In the genomic region with DNA sequence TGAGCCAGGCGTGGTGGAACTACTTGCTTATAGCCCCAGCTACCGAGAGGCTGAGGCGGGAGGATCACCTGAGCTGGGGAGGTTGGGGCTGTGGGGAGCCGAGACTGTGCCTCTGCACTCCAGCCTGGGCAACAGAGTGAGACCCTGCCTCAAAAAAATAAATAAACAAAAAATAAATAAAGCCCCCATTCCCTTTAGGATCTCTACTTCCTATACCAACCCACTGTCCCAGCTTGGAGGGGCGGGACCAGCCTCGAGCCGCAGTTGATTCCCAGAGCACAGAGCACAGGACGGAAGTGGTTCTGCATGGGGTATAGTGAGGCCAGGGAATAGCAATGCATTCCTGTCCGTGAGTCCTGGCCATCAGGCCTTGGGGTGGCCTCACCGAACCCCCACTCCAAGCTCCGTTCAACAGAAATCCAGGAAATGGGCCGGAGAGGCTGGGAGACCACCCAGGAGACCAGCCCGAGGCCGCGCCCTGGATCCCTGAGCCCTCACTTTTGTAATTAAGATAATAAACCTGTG, we compare ENCODE assay signal across 25 cellular contexts. TPM values are rescaled to one million over a fixed set of nuclear protein-coding genes. Genes with fewer than 3 reads are reported as not detected.
DNase-seq lines count a peak whose midpoint lies in the region; ATAC-seq, FAIRE-seq and TF ChIP-seq lines count a peak whose summit lies in the region.
"Had no signal": no experiment of that assay in that cellular context is flagged by ENCODE, and none has a peak within 500 bp of the region (broad histone marks: within the 10 kb centered on the region; RNA-seq: fewer than 3 reads in every experiment).

No MANE protein-coding gene starts in this region.

- H3K4me1 Mint-ChIP-seq in astrocyte (ENCODE audit: low read depth, unreplicated experiment), result peaks cover 13% of the 10 kb centered on the region

- H3K4me3 ChIP-seq in cardiac muscle cell, result no peak overlapping the region
- no peak overlapping the region for H3K4me3 ChIP-seq in astrocyte (ENCODE audit: insufficient read depth, low read depth, low read length)
- no peak overlapping the region for H3K4me3 ChIP-seq in lower lobe of right lung
- H3K4me3 ChIP-seq in thyroid gland (replicated peaks in 1 of 3), result no peak overlapping the region
- H3K4me3 ChIP-seq in mammary epithelial cell (replicated peaks in 1 of 3; ENCODE audit: insufficient read depth in 1 of 3, low read depth in 2 of 3, low read length in 3 of 3), result no peak overlapping the region
- H3K4me3 ChIP-seq: pancreas had no signal

- CTCF ChIA-PET in mammary epithelial cell (lab: Charles Lee; ENCODE audit: low non-redundant PET), result no interaction called here

- WGBS in thyroid gland, 2 donors, result 73 to 80% methylated on average over 11 to 15 of the region's 15 CpGs
- WGBS in mammary epithelial cell (ENCODE audit: low coverage, missing lambda C conversion rate), result 84% methylated on average over 15 of the region's 15 CpGs

- no peak overlapping the region for H2AFZ ChIP-seq in astrocyte (ENCODE audit: low read depth, low read length)
- no peak overlapping the region for H2AFZ ChIP-seq in mammary epithelial cell (ENCODE audit: low read depth, low read length)

- FAIRE-seq in astrocyte (lab: Jason Lieb, UNC) (no peak), frontal cortex (lab: Jason Lieb, UNC) (no peak)
- FAIRE-seq: pancreas had no signal

- H3K36me3 ChIP-seq in cardiac muscle cell (no peaks in the 10 kb centered on the region), astrocyte (ENCODE audit: insufficient read depth, low read length) (no peaks in the 10 kb centered on the region), lower lobe of right lung (peaks cover 5% of the 10 kb centered on the region), thyroid gland (no peaks in the 10 kb centered on the region), mammary epithelial cell (ENCODE audit: insufficient read depth, low read length) (no peaks in the 10 kb centered on the region)
- H3K36me3 ChIP-seq: pancreas had no signal

- ATAC-seq in Right ventricle myocardium inferior (no peak), lower lobe of right lung (no peak), left colon (no peak)
- ATAC-seq: activated T-cell treated with anti-CD3 and anti-CD28 coated beads, Interleukin-2, amount 50 U/mL, for 72 hours; pancreas; stimulated activated naive CD8-positive, alpha-beta T cell treated with anti-CD3 and anti-CD28 coated beads, Interleukin-15, Interleukin-2, amounts not matched to agents 100 U/mL and 50 U/mL, for 24 hours had no signal

- no peaks in the 10 kb centered on the region for H4K20me1 ChIP-seq in astrocyte (ENCODE audit: insufficient read depth, low read length)
- no peaks in the 10 kb centered on the region for H4K20me1 ChIP-seq in mammary epithelial cell (ENCODE audit: insufficient read depth, low read length)

- DNase-seq in cardiac muscle cell (ENCODE audit: low read depth in 1 of 2, low spot score in 1 of 2) (no peak), Right ventricle myocardium inferior (ENCODE audit: missing footprints) (no peak), astrocyte (ENCODE audit: low read depth) (no peak), lower lobe of right lung (no peak), thyroid gland (no peak), frontal cortex (ENCODE audit: low spot score in 2 of 2) (no peak), mammary epithelial cell (no peak), left colon (no peak)
- DNase-seq: activated CD4-positive, CD25-positive, alpha-beta regulatory T cell treated with anti-CD3 and anti-CD28 coated beads, Interleukin-2, amount 50 U/mL, for 72 hours; activated T-cell treated with anti-CD3 and anti-CD28 coated beads, Interleukin-2, amount 50 U/mL, for 72 hours; Caco-2; NCI-H1417 treated with DMSO at 0.1 percent for 48 hours; NCI-H2171 treated with DMSO at 0.1 percent for 48 hours; NCI-H69; stimulated activated CD4-positive, alpha-beta T cell treated with anti-CD3 and anti-CD28 coated beads, Interleukin-1b, Interleukin-23, amount 100 ng/mL, for 48 hours; stimulated activated naive CD8-positive, alpha-beta T cell treated with anti-CD3 and anti-CD28 coated beads, Interleukin-15, Interleukin-2, amounts not matched to agents 100 U/mL and 50 U/mL, for 24 hours; T-helper 9 cell had no signal

- no peaks in the 10 kb centered on the region for H3K9me3 ChIP-seq in cardiac muscle cell (ENCODE audit: low read depth)
- no peaks in the 10 kb centered on the region for H3K9me3 ChIP-seq in astrocyte (ENCODE audit: insufficient read depth, low read depth, low read length)
- H3K9me3 ChIP-seq in lower lobe of right lung, result no peaks in the 10 kb centered on the region
- H3K9me3 ChIP-seq in thyroid gland, result no peaks in the 10 kb centered on the region
- H3K9me3 ChIP-seq in mammary epithelial cell (replicated peaks; ENCODE audit: insufficient read depth, low read length), result no peaks in the 10 kb centered on the region
- H3K9me3 ChIP-seq: Caco-2, pancreas had no signal

- H3K4me3 Mint-ChIP-seq in astrocyte (ENCODE audit: unreplicated experiment), result peak overlapping the region; percentile 27
- H3K4me3 Mint-ChIP-seq: activated naive CD4-positive, alpha-beta T cell treated with anti-CD3 and anti-CD28 coated beads, Interleukin-2, amount 50 U/mL, for 24 hours; activated T-cell treated with anti-CD3 and anti-CD28 coated beads, Interleukin-2, amount 50 U/mL, for 72 hours; type B pancreatic cell had no signal

- H3K36me3 Mint-ChIP-seq in astrocyte (ENCODE audit: low read depth, unreplicated experiment), result no peaks in the 10 kb centered on the region
- H3K36me3 Mint-ChIP-seq: activated naive CD4-positive, alpha-beta T cell treated with anti-CD3 and anti-CD28 coated beads, Interleukin-2, amount 50 U/mL, for 24 hours; type B pancreatic cell had no signal

- no peak overlapping the region for H3K27ac Mint-ChIP-seq in astrocyte (ENCODE audit: unreplicated experiment)
- H3K27ac Mint-ChIP-seq: activated T-cell treated with anti-CD3 and anti-CD28 coated beads, Interleukin-2, amount 50 U/mL, for 72 hours; type B pancreatic cell had no signal

- no peak overlapping the region for H3K4me2 ChIP-seq in astrocyte (ENCODE audit: low read length)
- H3K4me2 ChIP-seq in mammary epithelial cell (ENCODE audit: insufficient read depth, low read depth, low read length), result no peak overlapping the region

- dilution Hi-C loops in mammary epithelial cell (cut with HindIII; ENCODE audit: low sequenced_read_pairs), result no loop called here

- TF ChIP-seq CTCF in cardiac muscle cell (IDR thresholded peaks at IDR 0.05; ENCODE audit: low read depth, low read length), result no peak
- TF ChIP-seq CTCF in astrocyte (IDR thresholded peaks at IDR 0.05; ENCODE audit: insufficient read depth, low read depth, low read length), result no peak
- TF ChIP-seq CTCF in lower lobe of right lung (IDR thresholded peaks at IDR 0.05), result no peak
- TF ChIP-seq CTCF in thyroid gland (IDR thresholded peaks at IDR 0.05), result no peak
- no peak for TF ChIP-seq CTCF in mammary epithelial cell (conservative IDR thresholded peaks at IDR 0.05 in 1 of 2, IDR thresholded peaks at IDR 0.05 in 1 of 2; ENCODE audit: extremely low read depth in 1 of 2, insufficient read depth in 1 of 2, low read depth in 1 of 2, low read length in 2 of 2)

- H3K79me2 ChIP-seq in astrocyte (ENCODE audit: insufficient read depth, low read length), result no peaks in the 10 kb centered on the region
- H3K79me2 ChIP-seq in mammary epithelial cell (ENCODE audit: insufficient read depth, low read length), result peaks cover 2% of the 10 kb centered on the region

- H3K27ac ChIP-seq in cardiac muscle cell (peak overlapping the region; percentile 57), astrocyte (ENCODE audit: low read depth, low read length) (no peak overlapping the region), lower lobe of right lung (peak overlapping the region; percentile 76), thyroid gland (peak overlapping the region; percentile 31 to 45 (median 32)), mammary epithelial cell (ENCODE audit: insufficient read depth, low read depth, low read length) (no peak overlapping the region)
- H3K27ac ChIP-seq: 22Rv1, pancreas had no signal

- intact Hi-C loops in Right ventricle myocardium inferior (cut with DNase I), result loop anchor here (10.0 kb wide), 2 partner anchors 218 to 452 kb away; a partner anchor contains a TSS
- intact Hi-C loops in lower lobe of right lung (cut with DNase I), result no loop called here
- intact Hi-C loops in thyroid gland (cut with DNase I), result no loop called here
- intact Hi-C loops in mammary epithelial cell (cut with micrococcal nuclease), result no loop called here
- intact Hi-C loops in left colon (cut with DNase I, micrococcal nuclease), result no loop called here

- H3K27me3 Mint-ChIP-seq in astrocyte (ENCODE audit: low read depth, unreplicated experiment), result no peaks in the 10 kb centered on the region
- H3K27me3 Mint-ChIP-seq: activated naive CD4-positive, alpha-beta T cell treated with anti-CD3 and anti-CD28 coated beads, Interleukin-2, amount 50 U/mL, for 24 hours; type B pancreatic cell had no signal

- H3K9ac ChIP-seq in astrocyte (ENCODE audit: low read length), result no peak overlapping the region
- H3K9ac ChIP-seq in mammary epithelial cell (ENCODE audit: insufficient read depth, low read length), result no peak overlapping the region

- TF ChIP-seq POLR2A in thyroid gland (IDR thresholded peaks at IDR 0.05), result no peak

- H3K4me1 ChIP-seq in cardiac muscle cell (ENCODE audit: low read depth) (peaks cover 13% of the 10 kb centered on the region), astrocyte (ENCODE audit: insufficient read depth, low read length) (no peaks in the 10 kb centered on the region), lower lobe of right lung (peaks cover 48% of the 10 kb centered on the region), thyroid gland (peaks cover 11 to 44% of the 10 kb centered on the region in 2 donors), mammary epithelial cell (ENCODE audit: insufficient read depth, low read length) (peaks cover 5% of the 10 kb centered on the region)

- in situ Hi-C loops in mammary epithelial cell (cut with MboI; ENCODE audit: low sequenced_read_pairs in 2 of 2), result no loop called here

- no peaks in the 10 kb centered on the region for H3K9me3 Mint-ChIP-seq in astrocyte (ENCODE audit: unreplicated experiment)
- H3K9me3 Mint-ChIP-seq: activated naive CD4-positive, alpha-beta T cell treated with anti-CD3 and anti-CD28 coated beads, Interleukin-2, amount 50 U/mL, for 24 hours; activated T-cell treated with anti-CD3 and anti-CD28 coated beads, Interleukin-2, amount 50 U/mL, for 72 hours; type B pancreatic cell had no signal

- BruUV-seq in mammary epithelial cell (replicated peaks; lab: Mats Ljungman, UMichigan), result no TSS peak

- H3K27me3 ChIP-seq in cardiac muscle cell (no peaks in the 10 kb centered on the region), astrocyte (ENCODE audit: insufficient read depth, low read length) (no peaks in the 10 kb centered on the region), lower lobe of right lung (ENCODE audit: low read depth) (no peaks in the 10 kb centered on the region), thyroid gland (no peaks in the 10 kb centered on the region), mammary epithelial cell (ENCODE audit: insufficient read depth, low read length) (no peaks in the 10 kb centered on the region)
- H3K27me3 ChIP-seq: pancreas had no signal

RNA-seq across cellular contexts. Expression of a gene that starts 4.8 kb away (rescaled TPM):
- 92.0 and 92.7 TPM in 2 replicates for total RNA-seq in cardiac muscle cell
- polyA plus RNA-seq in cardiac muscle cell, result 110 and 111 TPM in 2 replicates
- 67.6 TPM for total RNA-seq in Right ventricle myocardium inferior
- total RNA-seq in astrocyte, result 366 and 386 TPM in 2 replicates
- 254 TPM for total RNA-seq in lower lobe of right lung
- 100 to 1,000 TPM; 161 to 277 (median 199) TPM for total RNA-seq in thyroid gland
- total RNA-seq in frontal cortex, result 28.1 TPM
- total RNA-seq in mammary epithelial cell, result 100 to 1,000 TPM in 1 of 2 donors, 10 to 100 TPM in 1; 88.9 to 383 TPM
- 214 TPM for polyA plus RNA-seq in mammary epithelial cell
- polyA minus RNA-seq in mammary epithelial cell, result 178 TPM
- 100 to 1,000 TPM; 253 to 306 TPM for total RNA-seq in left colon

RNA-seq across cellular contexts. Expression of a gene that starts 29.3 kb away (rescaled TPM):
- total RNA-seq in cardiac muscle cell (70.8 and 88.2 TPM in 2 replicates), Right ventricle myocardium inferior (not detected), astrocyte (29.2 and 36.5 TPM in 2 replicates), lower lobe of right lung (2.1 TPM), thyroid gland (not detected), frontal cortex (119 TPM), mammary epithelial cell (under 1 TPM in 1 of 2 donors, not detected in 1; under 0.01 TPM), left colon (not detected)
- polyA plus RNA-seq in cardiac muscle cell (65.7 and 92.9 TPM in 2 replicates), mammary epithelial cell (not detected)
- not detected for polyA minus RNA-seq in mammary epithelial cell
- total RNA-seq: activated CD8-positive, alpha-beta memory T cell treated with anti-CD3 and anti-CD28 coated beads for 36 hours; activated T-cell treated with anti-CD3 and anti-CD28 coated beads, Interleukin-2, amount 50 U/mL, for 72 hours; OCI-LY7 had no signal

RNA-seq across cellular contexts. Expression of a gene that starts 35.2 kb away (rescaled TPM):
- total RNA-seq in cardiac muscle cell (1.4 and 5.7 TPM in 2 replicates), Right ventricle myocardium inferior (not detected), astrocyte (1.00 and 1.4 TPM in 2 replicates), lower lobe of right lung (1.7 TPM), thyroid gland (not detected), frontal cortex (0.41 TPM), mammary epithelial cell (not detected), left colon (not detected)
- polyA plus RNA-seq in cardiac muscle cell (1.5 and 5.6 TPM in 2 replicates), mammary epithelial cell (not detected)
- polyA minus RNA-seq in mammary epithelial cell, result not detected
- total RNA-seq: activated CD8-positive, alpha-beta memory T cell treated with anti-CD3 and anti-CD28 coated beads for 36 hours; activated T-cell treated with anti-CD3 and anti-CD28 coated beads, Interleukin-2, amount 50 U/mL, for 72 hours; Caco-2; kidney epithelial cell; OCI-LY7; pancreas; SK-MEL-5 had no signal

RNA-seq across cellular contexts. Expression of a gene that starts 41.5 kb away (rescaled TPM):
- total RNA-seq in cardiac muscle cell (0.18 and 1.2 TPM in 2 replicates), Right ventricle myocardium inferior (not detected), astrocyte (0.36 and 0.43 TPM in 2 replicates), lower lobe of right lung (8.9 TPM), thyroid gland (under 1 TPM in 2 of 4 donors, not detected in 2; 0.63 to 0.68 TPM), frontal cortex (0.41 TPM), mammary epithelial cell (10 to 100 TPM; 15.3 to 21.0 TPM), left colon (100 to 1,000 TPM; 414 to 461 TPM)
- polyA plus RNA-seq in cardiac muscle cell (not detected in 2 replicates), mammary epithelial cell (13.8 TPM)
- polyA minus RNA-seq in mammary epithelial cell, result 8.1 TPM
- total RNA-seq: activated CD8-positive, alpha-beta memory T cell treated with anti-CD3 and anti-CD28 coated beads for 36 hours; activated T-cell treated with anti-CD3 and anti-CD28 coated beads, Interleukin-2, amount 50 U/mL, for 72 hours; SK-MEL-5 had no signal

RNA-seq across cellular contexts. Expression of a gene that starts 48.4 kb away (rescaled TPM):
- total RNA-seq in cardiac muscle cell (0.60 TPM in 1 of 2 replicates, not detected in the other), Right ventricle myocardium inferior (not detected), astrocyte (not detected in 2 replicates), lower lobe of right lung (not detected), thyroid gland (not detected), frontal cortex (1.2 TPM), mammary epithelial cell (not detected), left colon (not detected)
- polyA plus RNA-seq in cardiac muscle cell (0.44 and 0.57 TPM in 2 replicates), mammary epithelial cell (not detected)
- not detected for polyA minus RNA-seq in mammary epithelial cell
- total RNA-seq: activated CD8-positive, alpha-beta memory T cell treated with anti-CD3 and anti-CD28 coated beads for 36 hours; activated T-cell treated with anti-CD3 and anti-CD28 coated beads, Interleukin-2, amount 50 U/mL, for 72 hours; kidney epithelial cell; OCI-LY7; SK-MEL-5 had no signal

Comparison
In these comparisons a context has a peak if more than half of its experiments do, and no peak if none do; other contexts are left out.
1. H3K27ac ChIP-seq: peak in cardiac muscle cell (single experiment), lower lobe of right lung (single experiment) and thyroid gland (3 of 3); none in astrocyte (single experiment) and mammary epithelial cell (single experiment).